10 cellular contexts compared by ENCODE assay signal in genomic region chr16:29804020-29804419, GRCh38. TPM values are rescaled to one million over a fixed set of nuclear protein-coding genes. Genes with fewer than 3 reads are reported as not detected.
DNase-seq lines count a peak whose midpoint lies in the region; ATAC-seq and TF ChIP-seq lines count a peak whose summit lies in the region.
"Had no signal": no experiment of that assay in that cellular context is flagged by ENCODE, and none has a peak within 500 bp of the region (broad histone marks: within the 10 kb centered on the region; RNA-seq: fewer than 3 reads in every experiment).

No MANE protein-coding gene starts in this region.

- no peaks in the 10 kb centered on the region for H3K27me3 ChIP-seq in BLaER1 treated with 17β-estradiol and CSF1 and Interleukin-3, amounts not matched to agents 10 nM and 100 nM
- H3K27me3 ChIP-seq in breast epithelium, result no peaks in the 10 kb centered on the region

- H3K27ac Mint-ChIP-seq in nephron progenitor cell, result peak overlapping the region; percentile 90

- H3K4me2 ChIP-seq in BLaER1 treated with 17β-estradiol and CSF1 and Interleukin-3, amounts not matched to agents 10 nM and 100 nM, result peak overlapping the region; percentile 77 to 99 (median 96)

- peaks cover 6 to 21% (median 11%) of the 10 kb centered on the region in 11 experiments; a peak in 21 of 22 replicates for H4K20me1 ChIP-seq in BLaER1 treated with 17β-estradiol and CSF1 and Interleukin-3, amounts not matched to agents 10 nM and 100 nM

- H3K27ac ChIP-seq in BLaER1 treated with 17β-estradiol and CSF1 and Interleukin-3, amounts not matched to agents 10 nM and 100 nM, result peak overlapping the region in 10 of 11 experiments; percentile 91 to 98 (median 96); a peak in 18 of 22 replicates
- H3K27ac ChIP-seq in breast epithelium, result peak overlapping the region; percentile 98 to 99

- DNase-seq in Jurkat, Clone E6-1 (ENCODE audit: low read depth, low spot score), result no peak
- DNase-seq in breast epithelium (ENCODE audit: low spot score in 2 of 2) (no peak), nephron progenitor cell (no peak), NOMO-1 treated with dmso at 0.1 percent for 144 hours (lab: John Stamatoyannopoulos, UW; ENCODE audit: unreplicated experiment) (no peak), activated gamma-delta T cell treated with Interleukin-2 at 50 U/mL for 16 hours (no peak), T1000 (lab: John Stamatoyannopoulos, UW) (no peak)
- DNase-seq: NCI-H2107; stimulated activated CD4-positive, alpha-beta T cell treated with anti-CD3 and anti-CD28 coated beads, Interleukin-2, amount 100 ng/mL, for 48 hours had no signal

- peak overlapping the region; percentile 84 for H3K4me3 Mint-ChIP-seq in nephron progenitor cell

- peaks cover 38% of the 10 kb centered on the region for H3K36me3 Mint-ChIP-seq in nephron progenitor cell (ENCODE audit: low read depth)

- H3K4me3 ChIP-seq in BLaER1 treated with 17β-estradiol and CSF1 and Interleukin-3, amounts not matched to agents 10 nM and 100 nM, result peak overlapping the region in 9 of 10 experiments; percentile 3 to 79 (median 73); a peak in 12 of 20 replicates
- peak overlapping the region; percentile 81 for H3K4me3 ChIP-seq in Jurkat, Clone E6-1 (ENCODE audit: low read length)
- no peak overlapping the region for H3K4me3 ChIP-seq in breast epithelium

- peaks cover 23 to 75% (median 59%) of the 10 kb centered on the region in 11 experiments for H3K36me3 ChIP-seq in BLaER1 treated with 17β-estradiol and CSF1 and Interleukin-3, amounts not matched to agents 10 nM and 100 nM
- H3K36me3 ChIP-seq in breast epithelium, result no peaks in the 10 kb centered on the region

- peaks cover 29 to 45% (median 35%) of the 10 kb centered on the region in 10 experiments for H3K4me1 ChIP-seq in BLaER1 treated with 17β-estradiol and CSF1 and Interleukin-3, amounts not matched to agents 10 nM and 100 nM
- H3K4me1 ChIP-seq in breast epithelium, result peaks cover 5 to 19% of the 10 kb centered on the region in 2 donors

- H3K9ac ChIP-seq in BLaER1 treated with 17β-estradiol and CSF1 and Interleukin-3, amounts not matched to agents 10 nM and 100 nM, result peak overlapping the region in 10 of 11 experiments; percentile 92 to 97 (median 94); a peak in 19 of 22 replicates

- no peaks in the 10 kb centered on the region for H3K9me3 Mint-ChIP-seq in nephron progenitor cell

- no peak for ATAC-seq in HG03045 (IDR thresholded peaks at IDR 0.05; ENCODE audit: unreplicated experiment)

- no peaks in the 10 kb centered on the region for H3K9me3 ChIP-seq in BLaER1 treated with 17β-estradiol and CSF1 and Interleukin-3, amounts not matched to agents 10 nM and 100 nM (replicated peaks in 1 of 11)
- no peaks in the 10 kb centered on the region for H3K9me3 ChIP-seq in breast epithelium

- peaks cover 3% of the 10 kb centered on the region for H3K27me3 Mint-ChIP-seq in nephron progenitor cell (ENCODE audit: low read depth, poor library complexity)

- H3K4me1 Mint-ChIP-seq in nephron progenitor cell, result peaks cover 41% of the 10 kb centered on the region

- TF ChIP-seq POLR2A in breast epithelium (IDR thresholded peaks at IDR 0.05), result no peak

- TF ChIP-seq CTCF in breast epithelium (IDR thresholded peaks at IDR 0.05) (no peak), nephron progenitor cell (IDR thresholded peaks at IDR 0.05) (no peak)

- intact Hi-C loops in breast epithelium (cut with DNase I; ENCODE audit: low total_unique reads), result loop anchor here (10.0 kb wide), 1 partner anchor 61 kb away; the partner anchor contains the start of gene CDIPT

RNA-seq across cellular contexts. Expression of gene MAZ, which starts 2.3 kb away (rescaled TPM):
- polyA plus RNA-seq in Jurkat, Clone E6-1 (2012; ENCODE audit: insufficient read depth, insufficient read length), result 1,001 TPM
- 10 to 100 TPM; 49.3 to 61.9 (median 60.0) TPM for total RNA-seq in breast epithelium

RNA-seq across cellular contexts. Expression of gene PRRT2, which starts 8.0 kb away (rescaled TPM):
- 0.85 TPM for polyA plus RNA-seq in Jurkat, Clone E6-1 (2012; ENCODE audit: insufficient read depth, insufficient read length)
- 1 to 10 TPM; 2.9 to 3.9 (median 3.5) TPM for total RNA-seq in breast epithelium

RNA-seq across cellular contexts. Expression of gene PAGR1, which starts 11.9 kb away (rescaled TPM):
- polyA plus RNA-seq in Jurkat, Clone E6-1 (2012; ENCODE audit: insufficient read depth, insufficient read length), result 64.3 TPM
- total RNA-seq in breast epithelium, result 10 to 100 TPM; 26.6 to 40.5 (median 29.8) TPM

RNA-seq across cellular contexts. Expression of gene KIF22, which starts 13.5 kb away (rescaled TPM):
- polyA plus RNA-seq in Jurkat, Clone E6-1 (2012; ENCODE audit: insufficient read depth, insufficient read length), result 169 TPM
- 10 to 100 TPM; 16.3 to 50.2 (median 22.3) TPM for total RNA-seq in breast epithelium

RNA-seq across cellular contexts. Expression of gene MVP, which starts 16.2 kb away (rescaled TPM):
- polyA plus RNA-seq in Jurkat, Clone E6-1 (2012; ENCODE audit: insufficient read depth, insufficient read length), result 3.6 TPM
- 100 to 1,000 TPM in 1 of 3 donors, 10 to 100 TPM in 2; 78.1 to 132 (median 99.7) TPM for total RNA-seq in breast epithelium

Comparison
In these comparisons a context has a peak if more than half of its experiments do, and no peak if none do; other contexts are left out.
1. H3K4me3 ChIP-seq: peak in BLaER1 treated with 17β-estradiol and CSF1 and Interleukin-3, amounts not matched to agents 10 nM and 100 nM (9 of 10) and Jurkat, Clone E6-1 (single experiment); none in breast epithelium (0 of 3).